Comparison of ENCODE assay signal across 19 cellular contexts in the genomic region with DNA sequence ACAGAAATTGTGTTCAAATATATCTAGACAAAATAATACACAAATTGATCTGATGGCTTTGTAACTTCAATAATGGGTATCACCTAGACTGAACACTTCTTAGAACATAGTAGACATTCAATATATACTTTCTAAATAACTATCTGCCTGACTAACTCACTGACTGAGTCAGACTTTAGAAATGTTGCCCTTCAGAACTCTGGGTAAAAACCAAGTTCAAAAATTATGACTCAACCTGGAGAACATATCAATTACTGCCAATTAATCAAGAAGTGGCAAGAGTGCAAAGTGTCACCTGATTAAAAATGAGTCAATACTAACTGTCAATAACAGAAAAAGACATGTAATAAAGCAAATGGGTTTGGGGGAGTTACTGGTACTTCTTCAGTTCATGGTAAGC.
DNase-seq lines count a peak whose midpoint lies in the region; ATAC-seq, FAIRE-seq and TF ChIP-seq lines count a peak whose summit lies in the region.
"Had no signal": no experiment of that assay in that cellular context is flagged by ENCODE, and none has a peak within 500 bp of the region (broad histone marks: within the 10 kb centered on the region; RNA-seq: fewer than 3 reads in every experiment).

No MANE protein-coding gene starts in this region.

- no peak for ATAC-seq in activated CD8-positive, alpha-beta T cell treated with anti-CD3 and anti-CD28 coated beads for 36 hours
- no peak for ATAC-seq in activated naive CD8-positive, alpha-beta T cell treated with anti-CD3 and anti-CD28 coated beads, Interleukin-2, amount 50 U/mL, for 24 hours
- ATAC-seq in GM21786 (IDR thresholded peaks at IDR 0.05; ENCODE audit: unreplicated experiment), result no peak
- ATAC-seq: stimulated activated naive CD8-positive, alpha-beta T cell treated with anti-CD3 and anti-CD28 coated beads, Interleukin-15, Interleukin-2, amounts not matched to agents 100 U/mL and 50 U/mL, for 24 hours had no signal

- H3K4me3 Mint-ChIP-seq in HFFc6, result no peak overlapping the region
- no peak overlapping the region for H3K4me3 Mint-ChIP-seq in activated CD8-positive, alpha-beta T cell treated with anti-CD3 and anti-CD28 coated beads for 36 hours
- no peak overlapping the region for H3K4me3 Mint-ChIP-seq in activated naive CD8-positive, alpha-beta T cell treated with anti-CD3 and anti-CD28 coated beads, Interleukin-2, amount 50 U/mL, for 24 hours
- H3K4me3 Mint-ChIP-seq: CD14-positive monocyte, endodermal cell, IgD-negative memory B cell, mesothelial cell of epicardium had no signal

- no peak overlapping the region for H3K4me3 ChIP-seq in astrocyte of the spinal cord (ENCODE audit: low read depth, low read length)
- H3K4me3 ChIP-seq: prostate gland had no signal

- peaks cover 51% of the 10 kb centered on the region for H3K4me1 Mint-ChIP-seq in HFFc6 (ENCODE audit: low read depth)
- H3K4me1 Mint-ChIP-seq in activated CD8-positive, alpha-beta T cell treated with anti-CD3 and anti-CD28 coated beads for 36 hours (ENCODE audit: low read depth), result no peaks in the 10 kb centered on the region
- H3K4me1 Mint-ChIP-seq in activated naive CD8-positive, alpha-beta T cell treated with anti-CD3 and anti-CD28 coated beads, Interleukin-2, amount 50 U/mL, for 24 hours, result no peaks in the 10 kb centered on the region
- H3K4me1 Mint-ChIP-seq: CD14-positive monocyte, IgD-negative memory B cell, mesothelial cell of epicardium had no signal

- peak; percentile 92 for FAIRE-seq in islet of Langerhans (lab: Jason Lieb, UNC)
- FAIRE-seq: G401.6 had no signal

- DNase-seq in AG08395 (ENCODE audit: low spot score) (peak; percentile 65), HFFc6 (peak; percentile 68), astrocyte of the spinal cord (ENCODE audit: low read depth, low spot score) (peak; percentile 77), NCI-H526 treated with DMSO at 0.1 percent for 48 hours (lab: John Stamatoyannopoulos, UW) (no peak)
- no peak for DNase-seq in activated CD8-positive, alpha-beta T cell treated with anti-CD3 and anti-CD28 coated beads for 36 hours
- DNase-seq in activated naive CD8-positive, alpha-beta T cell treated with anti-CD3 and anti-CD28 coated beads, Interleukin-2, amount 50 U/mL, for 24 hours, result no peak
- DNase-seq: activated CD8-positive, alpha-beta memory T cell treated with anti-CD3 and anti-CD28 coated beads, Interleukin-2, amount 50 U/mL, for 48 hours; amygdala; endodermal cell; Right ventricle myocardium superior; stimulated activated CD4-positive, alpha-beta T cell treated with anti-CD3 and anti-CD28 coated beads, Interleukin-4, amount 100 ng/mL, for 1 hour; stimulated activated naive CD8-positive, alpha-beta T cell treated with anti-CD3 and anti-CD28 coated beads, Interleukin-15, Interleukin-2, amounts not matched to agents 100 U/mL and 50 U/mL, for 24 hours had no signal

- in situ Hi-C loops in astrocyte of the spinal cord (cut with HindIII; ENCODE audit: low sequenced_read_pairs), result no loop called here

- peaks cover 9% of the 10 kb centered on the region for H3K36me3 Mint-ChIP-seq in HFFc6 (ENCODE audit: low read depth)
- H3K36me3 Mint-ChIP-seq in activated CD8-positive, alpha-beta T cell treated with anti-CD3 and anti-CD28 coated beads for 36 hours (ENCODE audit: low read depth), result no peaks in the 10 kb centered on the region
- no peaks in the 10 kb centered on the region for H3K36me3 Mint-ChIP-seq in activated naive CD8-positive, alpha-beta T cell treated with anti-CD3 and anti-CD28 coated beads, Interleukin-2, amount 50 U/mL, for 24 hours (ENCODE audit: low read depth)
- H3K36me3 Mint-ChIP-seq: CD14-positive monocyte, IgD-negative memory B cell, mesothelial cell of epicardium had no signal

- intact Hi-C loops in activated CD8-positive, alpha-beta T cell treated with anti-CD3 and anti-CD28 coated beads for 36 hours (cut with micrococcal nuclease), result loop anchor here (10.0 kb wide), 1 partner anchor 65 kb away; no protein-coding TSS in a partner anchor

- H3K27me3 Mint-ChIP-seq in HFFc6 (ENCODE audit: insufficient read depth), result no peaks in the 10 kb centered on the region
- H3K27me3 Mint-ChIP-seq in activated CD8-positive, alpha-beta T cell treated with anti-CD3 and anti-CD28 coated beads for 36 hours, result peaks cover 2% of the 10 kb centered on the region
- H3K27me3 Mint-ChIP-seq in activated naive CD8-positive, alpha-beta T cell treated with anti-CD3 and anti-CD28 coated beads, Interleukin-2, amount 50 U/mL, for 24 hours, result no peaks in the 10 kb centered on the region
- H3K27me3 Mint-ChIP-seq: IgD-negative memory B cell had no signal

- POLR2A ChIA-PET in activated CD8-positive, alpha-beta T cell treated with anti-CD3 and anti-CD28 coated beads for 36 hours (lab: Charles Lee), result no interaction called here

- TF ChIP-seq CTCF in HFFc6 (IDR thresholded peaks at IDR 0.05) (no peak), astrocyte of the spinal cord (IDR thresholded peaks at IDR 0.05; ENCODE audit: low read depth, low read length) (no peak)
- TF ChIP-seq CTCF in activated CD8-positive, alpha-beta T cell treated with anti-CD3 and anti-CD28 coated beads for 36 hours (IDR thresholded peaks at IDR 0.05), result no peak

- H3K27ac Mint-ChIP-seq in HFFc6, result peak overlapping the region; percentile 10; the same call in 1 of the 2 replicates
- no peak overlapping the region for H3K27ac Mint-ChIP-seq in activated CD8-positive, alpha-beta T cell treated with anti-CD3 and anti-CD28 coated beads for 36 hours
- H3K27ac Mint-ChIP-seq in activated naive CD8-positive, alpha-beta T cell treated with anti-CD3 and anti-CD28 coated beads, Interleukin-2, amount 50 U/mL, for 24 hours, result no peak overlapping the region
- H3K27ac Mint-ChIP-seq: CD14-positive monocyte, endodermal cell, IgD-negative memory B cell, mesothelial cell of epicardium had no signal

- no peaks in the 10 kb centered on the region for H3K9me3 Mint-ChIP-seq in HFFc6
- no peaks in the 10 kb centered on the region for H3K9me3 Mint-ChIP-seq in activated CD8-positive, alpha-beta T cell treated with anti-CD3 and anti-CD28 coated beads for 36 hours
- no peaks in the 10 kb centered on the region for H3K9me3 Mint-ChIP-seq in activated naive CD8-positive, alpha-beta T cell treated with anti-CD3 and anti-CD28 coated beads, Interleukin-2, amount 50 U/mL, for 24 hours
- H3K9me3 Mint-ChIP-seq: IgD-negative memory B cell, mesothelial cell of epicardium had no signal

- CTCF ChIA-PET in activated CD8-positive, alpha-beta T cell treated with anti-CD3 and anti-CD28 coated beads for 36 hours (lab: Charles Lee), result no interaction called here

Comparison
In these comparisons a context has a peak if more than half of its experiments do, and no peak if none do; other contexts are left out.
1. DNase-seq: peak in AG08395 (single experiment), HFFc6 (single experiment) and astrocyte of the spinal cord (single experiment); none in activated CD8-positive, alpha-beta T cell treated with anti-CD3 and anti-CD28 coated beads for 36 hours (single experiment), NCI-H526 treated with DMSO at 0.1 percent for 48 hours (single experiment) and activated naive CD8-positive, alpha-beta T cell treated with anti-CD3 and anti-CD28 coated beads, Interleukin-2, amount 50 U/mL, for 24 hours (single experiment).